Comparison of ENCODE assay signal across 1 cellular context in the genomic region with DNA sequence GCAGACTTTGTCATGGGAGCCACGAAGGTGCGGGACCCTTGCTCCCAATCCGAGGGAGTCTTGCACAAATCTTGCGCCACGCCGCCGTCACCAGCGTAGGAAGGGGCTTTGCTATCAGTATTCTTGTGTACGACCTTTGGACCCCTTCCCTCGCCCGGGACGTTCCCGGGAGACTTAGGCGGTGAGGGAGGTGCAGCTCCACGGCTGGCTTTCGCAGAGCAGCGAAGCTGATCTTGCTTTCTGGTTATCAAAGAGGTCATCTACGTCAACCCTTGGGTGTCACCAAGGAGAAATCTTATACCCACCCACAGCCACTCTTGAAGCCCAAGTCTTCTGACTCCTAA.
A peak's percentile ranks its signal among the peaks of the same experiment; 100 is the strongest.
TF ChIP-seq lines count a peak whose summit lies in the region.

No MANE protein-coding gene starts in this region.

TF ChIP-seq in K562, 482 proteins besides CTCF, POLR2A, EP300 and RAD21 (continues in another document):
- TF ChIP-seq ETV1 (tag; conservative IDR thresholded peaks at IDR 0.05; ENCODE audit: low read depth) (no peak), ZNF282 (CRISPR knock-in tag; IDR thresholded peaks at IDR 0.05) (no peak), NEUROD1 (IDR thresholded peaks at IDR 0.05; ENCODE audit: borderline replicate concordance, low read depth, low read length, partially characterized antibody) (no peak), NR2C1 (IDR thresholded peaks at IDR 0.05) (peak; percentile 57; the same call in 1 of the 2 replicates), NR2C1 (tag; IDR thresholded peaks at IDR 0.05) (peak; percentile 63; the same call in 1 of the 2 replicates), ZBTB26 (CRISPR knock-in tag; IDR thresholded peaks at IDR 0.05) (no peak), ETV6 (IDR thresholded peaks at IDR 0.05; ENCODE audit: borderline replicate concordance in 1 of 2, low read depth in 2 of 2, low read length in 1 of 2) (no peak), ETV6 (CRISPR knock-in tag; IDR thresholded peaks at IDR 0.05; ENCODE audit: borderline replicate concordance) (no peak), ZC3H4 (CRISPR knock-in tag; IDR thresholded peaks at IDR 0.05; ENCODE audit: borderline replicate concordance) (peak; percentile 77; the same call in 1 of the 2 replicates), DACH1 (IDR thresholded peaks at IDR 0.05; ENCODE audit: partially characterized antibody) (no peak), ZNF764 (CRISPR knock-in tag; IDR thresholded peaks at IDR 0.05; ENCODE audit: low read depth) (no peak), TEAD4 (IDR thresholded peaks at IDR 0.05; ENCODE audit: low read length) (no peak), TEAD4 (CRISPR knock-in tag; IDR thresholded peaks at IDR 0.05; ENCODE audit: borderline replicate concordance) (no peak), CEBPB (tag; IDR thresholded peaks at IDR 0.05) (peak; percentile 81), ZNF3 (CRISPR knock-in tag; IDR thresholded peaks at IDR 0.05) (no peak), NCOR1 (IDR thresholded peaks at IDR 0.05) (no peak), RBFOX2 (IDR thresholded peaks at IDR 0.05; ENCODE audit: low read depth, low read length) (0 out of 2 replicates have a peak, but pooled peaks have one; percentile 6), HDAC2 (IDR thresholded peaks at IDR 0.05) (peak; percentile 38; the same call in 1 of the 2 replicates), PTBP1 (IDR thresholded peaks at IDR 0.05; ENCODE audit: low read depth, low read length) (no peak), MYNN (IDR thresholded peaks at IDR 0.05) (no peak), MYNN (CRISPR knock-in tag; IDR thresholded peaks at IDR 0.05) (no peak), RERE (CRISPR knock-in tag; IDR thresholded peaks at IDR 0.05; ENCODE audit: borderline replicate concordance) (no peak), ZNF398 (CRISPR knock-in tag; IDR thresholded peaks at IDR 0.05) (no peak), CTBP1 (IDR thresholded peaks at IDR 0.05; ENCODE audit: borderline replicate concordance) (no peak), EP400 (IDR thresholded peaks at IDR 0.05) (peak; percentile 44; the same call in 1 of the 2 replicates), RBBP5 (IDR thresholded peaks at IDR 0.05; ENCODE audit: borderline replicate concordance, insufficient read depth, low read length, poor library complexity, severe bottlenecking) (peak; percentile 4), ZNF354B (CRISPR knock-in tag; IDR thresholded peaks at IDR 0.05) (no peak), KLF16 (IDR thresholded peaks at IDR 0.05) (no peak), HDAC8 (tag; IDR thresholded peaks at IDR 0.05) (no peak), CBX1 (IDR thresholded peaks at IDR 0.05; ENCODE audit: low read depth) (no peak), SRSF9 (IDR thresholded peaks at IDR 0.05; ENCODE audit: borderline replicate concordance, low read depth, low read length) (no peak), ILF3 (IDR thresholded peaks at IDR 0.05; ENCODE audit: borderline replicate concordance) (no peak), TRIM28 (IDR thresholded peaks at IDR 0.05) (no peak), CHCHD3 (CRISPR knock-in tag; IDR thresholded peaks at IDR 0.05) (no peak), ZNF592 (IDR thresholded peaks at IDR 0.05) (no peak), NR2C2 (CRISPR knock-in tag; IDR thresholded peaks at IDR 0.05) (no peak; the same call in 1 of the 2 replicates), NR2C2 (tag; IDR thresholded peaks at IDR 0.05) (peak; percentile 80; the same call in 1 of the 2 replicates), MCM3 (IDR thresholded peaks at IDR 0.05) (no peak), FOXO4 (CRISPR knock-in tag; IDR thresholded peaks at IDR 0.05) (no peak), KAT8 (IDR thresholded peaks at IDR 0.05; ENCODE audit: low read depth) (no peak), RHOXF2B (CRISPR knock-in tag; conservative IDR thresholded peaks at IDR 0.05) (no peak), U2AF2 (optimal IDR thresholded peaks at IDR 0.05; ENCODE audit: low read depth, low read length) (no peak), ZNF239 (CRISPR knock-in tag; IDR thresholded peaks at IDR 0.05) (no peak), RFX1 (IDR thresholded peaks at IDR 0.05) (no peak), PCBP2 (IDR thresholded peaks at IDR 0.05; ENCODE audit: low read depth, low read length, poor library complexity, severe bottlenecking) (no peak), ADNP (tag; IDR thresholded peaks at IDR 0.05) (no peak), ZZZ3 (IDR thresholded peaks at IDR 0.05) (no peak), ZNF12 (CRISPR knock-in tag; IDR thresholded peaks at IDR 0.05) (no peak), NCOA2 (IDR thresholded peaks at IDR 0.05; ENCODE audit: partially characterized antibody in 2 of 2) (no peak), RUNX1 (IDR thresholded peaks at IDR 0.05; ENCODE audit: low read depth) (no peak), NFXL1 (CRISPR knock-in tag; IDR thresholded peaks at IDR 0.05) (no peak), HNRNPLL (IDR thresholded peaks at IDR 0.05; ENCODE audit: low read depth, low read length, poor library complexity, severe bottlenecking) (peak; percentile 99), SP2 (IDR thresholded peaks at IDR 0.05; ENCODE audit: extremely low read depth, low read depth, low read length, poor library complexity, severe bottlenecking) (no peak), SMARCE1 (IDR thresholded peaks at IDR 0.05) (no peak; the same call in 1 of the 2 replicates), RAD51 (IDR thresholded peaks at IDR 0.05; ENCODE audit: borderline replicate concordance, low read depth) (no peak)
- TF ChIP-seq, protein P1, sequence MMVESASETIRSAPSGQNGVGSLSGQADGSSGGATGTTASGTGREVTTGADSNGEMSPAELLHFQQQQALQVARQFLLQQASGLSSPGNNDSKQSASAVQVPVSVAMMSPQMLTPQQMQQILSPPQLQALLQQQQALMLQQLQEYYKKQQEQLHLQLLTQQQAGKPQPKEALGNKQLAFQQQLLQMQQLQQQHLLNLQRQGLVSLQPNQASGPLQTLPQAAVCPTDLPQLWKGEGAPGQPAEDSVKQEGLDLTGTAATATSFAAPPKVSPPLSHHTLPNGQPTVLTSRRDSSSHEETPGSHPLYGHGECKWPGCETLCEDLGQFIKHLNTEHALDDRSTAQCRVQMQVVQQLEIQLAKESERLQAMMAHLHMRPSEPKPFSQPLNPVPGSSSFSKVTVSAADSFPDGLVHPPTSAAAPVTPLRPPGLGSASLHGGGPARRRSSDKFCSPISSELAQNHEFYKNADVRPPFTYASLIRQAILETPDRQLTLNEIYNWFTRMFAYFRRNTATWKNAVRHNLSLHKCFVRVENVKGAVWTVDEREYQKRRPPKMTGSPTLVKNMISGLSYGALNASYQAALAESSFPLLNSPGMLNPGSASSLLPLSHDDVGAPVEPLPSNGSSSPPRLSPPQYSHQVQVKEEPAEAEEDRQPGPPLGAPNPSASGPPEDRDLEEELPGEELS (CRISPR knock-in tag; IDR thresholded peaks at IDR 0.05; ENCODE audit: borderline replicate concordance): no peak
- TF ChIP-seq, protein P2, sequence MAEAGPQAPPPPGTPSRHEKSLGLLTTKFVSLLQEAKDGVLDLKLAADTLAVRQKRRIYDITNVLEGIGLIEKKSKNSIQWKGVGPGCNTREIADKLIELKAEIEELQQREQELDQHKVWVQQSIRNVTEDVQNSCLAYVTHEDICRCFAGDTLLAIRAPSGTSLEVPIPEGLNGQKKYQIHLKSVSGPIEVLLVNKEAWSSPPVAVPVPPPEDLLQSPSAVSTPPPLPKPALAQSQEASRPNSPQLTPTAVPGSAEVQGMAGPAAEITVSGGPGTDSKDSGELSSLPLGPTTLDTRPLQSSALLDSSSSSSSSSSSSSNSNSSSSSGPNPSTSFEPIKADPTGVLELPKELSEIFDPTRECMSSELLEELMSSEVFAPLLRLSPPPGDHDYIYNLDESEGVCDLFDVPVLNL (CRISPR knock-in tag; IDR thresholded peaks at IDR 0.05; ENCODE audit: low read depth): no peak
